ENCODE assay signal across 1 cellular context in the genomic region with DNA sequence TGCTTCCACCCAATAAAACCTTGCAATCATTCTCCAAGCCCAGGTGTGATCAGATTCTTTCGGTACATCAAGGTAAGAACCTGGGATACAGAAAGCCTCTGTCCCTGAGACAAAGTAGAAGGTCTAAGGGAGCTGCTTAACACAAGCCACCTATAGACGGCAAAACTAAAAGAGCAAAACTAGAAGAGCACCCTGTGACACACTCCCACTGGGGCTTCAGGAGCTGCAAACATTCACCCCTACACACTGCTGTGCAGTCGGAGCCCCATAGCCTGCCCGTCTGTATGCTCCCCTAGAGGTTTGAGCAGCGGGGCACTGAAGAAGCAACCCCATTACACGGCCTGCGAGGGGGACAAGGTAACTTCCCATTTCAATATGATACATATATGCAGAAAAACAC.
TF ChIP-seq lines count a peak whose summit lies in the region.

No MANE protein-coding gene starts in this region.

TF ChIP-seq in GM23338, 12 proteins besides CTCF, POLR2A, EP300 and RAD21 (continued from another document):
- TF ChIP-seq, protein P1, sequence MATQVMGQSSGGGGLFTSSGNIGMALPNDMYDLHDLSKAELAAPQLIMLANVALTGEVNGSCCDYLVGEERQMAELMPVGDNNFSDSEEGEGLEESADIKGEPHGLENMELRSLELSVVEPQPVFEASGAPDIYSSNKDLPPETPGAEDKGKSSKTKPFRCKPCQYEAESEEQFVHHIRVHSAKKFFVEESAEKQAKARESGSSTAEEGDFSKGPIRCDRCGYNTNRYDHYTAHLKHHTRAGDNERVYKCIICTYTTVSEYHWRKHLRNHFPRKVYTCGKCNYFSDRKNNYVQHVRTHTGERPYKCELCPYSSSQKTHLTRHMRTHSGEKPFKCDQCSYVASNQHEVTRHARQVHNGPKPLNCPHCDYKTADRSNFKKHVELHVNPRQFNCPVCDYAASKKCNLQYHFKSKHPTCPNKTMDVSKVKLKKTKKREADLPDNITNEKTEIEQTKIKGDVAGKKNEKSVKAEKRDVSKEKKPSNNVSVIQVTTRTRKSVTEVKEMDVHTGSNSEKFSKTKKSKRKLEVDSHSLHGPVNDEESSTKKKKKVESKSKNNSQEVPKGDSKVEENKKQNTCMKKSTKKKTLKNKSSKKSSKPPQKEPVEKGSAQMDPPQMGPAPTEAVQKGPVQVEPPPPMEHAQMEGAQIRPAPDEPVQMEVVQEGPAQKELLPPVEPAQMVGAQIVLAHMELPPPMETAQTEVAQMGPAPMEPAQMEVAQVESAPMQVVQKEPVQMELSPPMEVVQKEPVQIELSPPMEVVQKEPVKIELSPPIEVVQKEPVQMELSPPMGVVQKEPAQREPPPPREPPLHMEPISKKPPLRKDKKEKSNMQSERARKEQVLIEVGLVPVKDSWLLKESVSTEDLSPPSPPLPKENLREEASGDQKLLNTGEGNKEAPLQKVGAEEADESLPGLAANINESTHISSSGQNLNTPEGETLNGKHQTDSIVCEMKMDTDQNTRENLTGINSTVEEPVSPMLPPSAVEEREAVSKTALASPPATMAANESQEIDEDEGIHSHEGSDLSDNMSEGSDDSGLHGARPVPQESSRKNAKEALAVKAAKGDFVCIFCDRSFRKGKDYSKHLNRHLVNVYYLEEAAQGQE (IDR thresholded peaks at IDR 0.05; ENCODE audit: unreplicated experiment): no peak
- TF ChIP-seq, protein P2, sequence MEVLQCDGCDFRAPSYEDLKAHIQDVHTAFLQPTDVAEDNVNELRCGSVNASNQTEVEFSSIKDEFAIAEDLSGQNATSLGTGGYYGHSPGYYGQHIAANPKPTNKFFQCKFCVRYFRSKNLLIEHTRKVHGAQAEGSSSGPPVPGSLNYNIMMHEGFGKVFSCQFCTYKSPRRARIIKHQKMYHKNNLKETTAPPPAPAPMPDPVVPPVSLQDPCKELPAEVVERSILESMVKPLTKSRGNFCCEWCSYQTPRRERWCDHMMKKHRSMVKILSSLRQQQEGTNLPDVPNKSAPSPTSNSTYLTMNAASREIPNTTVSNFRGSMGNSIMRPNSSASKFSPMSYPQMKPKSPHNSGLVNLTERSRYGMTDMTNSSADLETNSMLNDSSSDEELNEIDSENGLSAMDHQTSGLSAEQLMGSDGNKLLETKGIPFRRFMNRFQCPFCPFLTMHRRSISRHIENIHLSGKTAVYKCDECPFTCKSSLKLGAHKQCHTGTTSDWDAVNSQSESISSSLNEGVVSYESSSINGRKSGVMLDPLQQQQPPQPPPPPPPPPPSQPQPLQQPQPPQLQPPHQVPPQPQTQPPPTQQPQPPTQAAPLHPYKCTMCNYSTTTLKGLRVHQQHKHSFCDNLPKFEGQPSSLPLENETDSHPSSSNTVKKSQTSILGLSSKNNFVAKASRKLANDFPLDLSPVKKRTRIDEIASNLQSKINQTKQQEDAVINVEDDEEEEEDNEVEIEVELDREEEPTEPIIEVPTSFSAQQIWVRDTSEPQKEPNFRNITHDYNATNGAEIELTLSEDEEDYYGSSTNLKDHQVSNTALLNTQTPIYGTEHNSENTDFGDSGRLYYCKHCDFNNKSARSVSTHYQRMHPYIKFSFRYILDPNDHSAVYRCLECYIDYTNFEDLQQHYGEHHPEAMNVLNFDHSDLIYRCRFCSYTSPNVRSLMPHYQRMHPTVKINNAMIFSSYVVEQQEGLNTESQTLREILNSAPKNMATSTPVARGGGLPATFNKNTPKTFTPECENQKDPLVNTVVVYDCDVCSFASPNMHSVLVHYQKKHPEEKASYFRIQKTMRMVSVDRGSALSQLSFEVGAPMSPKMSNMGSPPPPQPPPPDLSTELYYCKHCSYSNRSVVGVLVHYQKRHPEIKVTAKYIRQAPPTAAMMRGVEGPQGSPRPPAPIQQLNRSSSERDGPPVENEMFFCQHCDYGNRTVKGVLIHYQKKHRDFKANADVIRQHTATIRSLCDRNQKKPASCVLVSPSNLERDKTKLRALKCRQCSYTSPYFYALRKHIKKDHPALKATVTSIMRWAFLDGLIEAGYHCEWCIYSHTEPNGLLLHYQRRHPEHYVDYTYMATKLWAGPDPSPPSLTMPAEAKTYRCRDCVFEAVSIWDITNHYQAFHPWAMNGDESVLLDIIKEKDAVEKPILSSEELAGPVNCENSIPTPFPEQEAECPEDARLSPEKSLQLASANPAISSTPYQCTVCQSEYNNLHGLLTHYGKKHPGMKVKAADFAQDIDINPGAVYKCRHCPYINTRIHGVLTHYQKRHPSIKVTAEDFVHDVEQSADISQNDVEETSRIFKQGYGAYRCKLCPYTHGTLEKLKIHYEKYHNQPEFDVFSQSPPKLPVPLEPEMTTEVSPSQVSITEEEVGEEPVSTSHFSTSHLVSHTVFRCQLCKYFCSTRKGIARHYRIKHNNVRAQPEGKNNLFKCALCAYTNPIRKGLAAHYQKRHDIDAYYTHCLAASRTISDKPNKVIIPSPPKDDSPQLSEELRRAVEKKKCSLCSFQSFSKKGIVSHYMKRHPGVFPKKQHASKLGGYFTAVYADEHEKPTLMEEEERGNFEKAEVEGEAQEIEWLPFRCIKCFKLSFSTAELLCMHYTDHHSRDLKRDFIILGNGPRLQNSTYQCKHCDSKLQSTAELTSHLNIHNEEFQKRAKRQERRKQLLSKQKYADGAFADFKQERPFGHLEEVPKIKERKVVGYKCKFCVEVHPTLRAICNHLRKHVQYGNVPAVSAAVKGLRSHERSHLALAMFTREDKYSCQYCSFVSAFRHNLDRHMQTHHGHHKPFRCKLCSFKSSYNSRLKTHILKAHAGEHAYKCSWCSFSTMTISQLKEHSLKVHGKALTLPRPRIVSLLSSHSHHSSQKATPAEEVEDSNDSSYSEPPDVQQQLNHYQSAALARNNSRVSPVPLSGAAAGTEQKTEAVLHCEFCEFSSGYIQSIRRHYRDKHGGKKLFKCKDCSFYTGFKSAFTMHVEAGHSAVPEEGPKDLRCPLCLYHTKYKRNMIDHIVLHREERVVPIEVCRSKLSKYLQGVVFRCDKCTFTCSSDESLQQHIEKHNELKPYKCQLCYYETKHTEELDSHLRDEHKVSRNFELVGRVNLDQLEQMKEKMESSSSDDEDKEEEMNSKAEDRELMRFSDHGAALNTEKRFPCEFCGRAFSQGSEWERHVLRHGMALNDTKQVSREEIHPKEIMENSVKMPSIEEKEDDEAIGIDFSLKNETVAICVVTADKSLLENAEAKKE (CRISPR knock-in tag; IDR thresholded peaks at IDR 0.05): no peak
- TF ChIP-seq STAT1 (IDR thresholded peaks at IDR 0.05; ENCODE audit: unreplicated experiment) (no peak), CREB1 (CRISPR knock-in tag; IDR thresholded peaks at IDR 0.05; ENCODE audit: low read depth) (no peak), EZH2 (IDR thresholded peaks at IDR 0.05; ENCODE audit: low read depth, unreplicated experiment) (no peak), JUNB (IDR thresholded peaks at IDR 0.05; ENCODE audit: unreplicated experiment) (no peak), ZNF114 (CRISPR knock-in tag; IDR thresholded peaks at IDR 0.05) (no peak), POLR2AphosphoS5 (IDR thresholded peaks at IDR 0.05; ENCODE audit: low read depth) (no peak), EZH2phosphoT487 (IDR thresholded peaks at IDR 0.05; ENCODE audit: unreplicated experiment) (no peak), NANOG (IDR thresholded peaks at IDR 0.05; ENCODE audit: borderline replicate concordance) (no peak), ZNF331 (CRISPR knock-in tag; IDR thresholded peaks at IDR 0.05; ENCODE audit: low read depth) (no peak)
